In the genomic region with DNA sequence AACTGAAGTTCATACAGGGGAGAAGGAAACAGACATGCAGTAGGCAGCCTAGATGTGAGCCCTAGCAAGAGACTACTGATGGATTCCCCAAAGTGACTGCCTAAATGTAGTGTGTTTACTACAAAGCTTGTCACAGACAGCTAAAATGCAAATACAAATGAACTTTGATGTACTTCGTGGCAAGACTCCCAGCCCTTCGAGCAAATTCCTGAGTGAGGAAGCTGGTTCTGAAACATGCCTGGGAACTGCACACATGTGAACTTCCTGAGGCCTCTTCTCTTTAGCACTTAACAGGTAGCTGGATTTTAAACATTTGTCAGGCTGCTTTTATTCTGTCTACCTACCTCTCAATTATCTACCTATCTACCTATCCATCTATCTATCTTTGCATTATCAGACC, we compare ENCODE assay signal across 1 cellular context.
TF ChIP-seq lines count a peak whose summit lies in the region.

No MANE protein-coding gene starts in this region.

TF ChIP-seq in SK-N-SH treated with all-trans-retinoic acid at 6 μM for 48 hours, 23 proteins besides CTCF, POLR2A, EP300 and RAD21 (continued from another document):
- TF ChIP-seq PATZ1 (CRISPR knock-in tag; IDR thresholded peaks at IDR 0.05; ENCODE audit: borderline replicate concordance) (no peak), POU6F1 (CRISPR knock-in tag; IDR thresholded peaks at IDR 0.05; ENCODE audit: borderline replicate concordance, low read depth) (no peak), TCF4 (CRISPR knock-in tag; IDR thresholded peaks at IDR 0.05; ENCODE audit: borderline replicate concordance) (no peak), ESRRG (CRISPR knock-in tag; IDR thresholded peaks at IDR 0.05) (no peak), PPARA (CRISPR knock-in tag; IDR thresholded peaks at IDR 0.05; ENCODE audit: borderline replicate concordance) (no peak)
